23 cellular contexts compared by ENCODE assay signal in genomic region chr11:94018721-94019120, GRCh38. TPM values are rescaled to one million over a fixed set of nuclear protein-coding genes. Genes with fewer than 3 reads are reported as not detected.
DNase-seq lines count a peak whose midpoint lies in the region; ATAC-seq and TF ChIP-seq lines count a peak whose summit lies in the region.
"Had no signal": no experiment of that assay in that cellular context is flagged by ENCODE, and none has a peak within 500 bp of the region (broad histone marks: within the 10 kb centered on the region; RNA-seq: fewer than 3 reads in every experiment).

No MANE protein-coding gene starts in this region.

- TF ChIP-seq CTCF in mammary epithelial cell (conservative IDR thresholded peaks at IDR 0.05 in 1 of 2, IDR thresholded peaks at IDR 0.05 in 1 of 2; ENCODE audit: extremely low read depth in 1 of 2, insufficient read depth in 1 of 2, low read depth in 1 of 2, low read length in 2 of 2) (no peak), MCF 10A (IDR thresholded peaks at IDR 0.05; ENCODE audit: unreplicated experiment) (no peak), astrocyte of the spinal cord (IDR thresholded peaks at IDR 0.05; ENCODE audit: low read depth, low read length) (no peak), GM23338 (conservative IDR thresholded peaks at IDR 0.05; ENCODE audit: low read depth in 2 of 2) (no peak)
- no peak for TF ChIP-seq CTCF in CD4-positive, alpha-beta T cell (IDR thresholded peaks at IDR 0.05)

- dilution Hi-C loops in mammary epithelial cell (cut with HindIII; ENCODE audit: low sequenced_read_pairs): no loop called here

- peaks cover 11% of the 10 kb centered on the region for H3K4me1 Mint-ChIP-seq in MCF 10A (ENCODE audit: insufficient read depth, unreplicated experiment)
- no peaks in the 10 kb centered on the region for H3K4me1 Mint-ChIP-seq in CD4-positive, alpha-beta T cell (ENCODE audit: low read depth)
- peaks cover 6% of the 10 kb centered on the region; the same call in 2 of the 3 replicates for H3K4me1 Mint-ChIP-seq in GM23338
- H3K4me1 Mint-ChIP-seq: CD4-positive, alpha-beta memory T cell had no signal

- peaks cover 12% of the 10 kb centered on the region; the same call in 1 of the 2 replicates for H3K9me2 ChIP-seq in GM23338 (ENCODE audit: insufficient read depth)

- H3K79me2 ChIP-seq in mammary epithelial cell (ENCODE audit: insufficient read depth, low read length) (peaks cover 22% of the 10 kb centered on the region), GM23338 (replicated peaks; ENCODE audit: insufficient read depth) (no peaks in the 10 kb centered on the region)

- H3K4me1 ChIP-seq in mammary epithelial cell (ENCODE audit: insufficient read depth, low read length) (peaks cover 61% of the 10 kb centered on the region), GM23338 (ENCODE audit: insufficient read depth) (no peaks in the 10 kb centered on the region)
- H3K4me1 ChIP-seq in effector memory CD4-positive, alpha-beta T cell (ENCODE audit: control insufficient read depth, insufficient read depth, low read length, poor library complexity, severe bottlenecking): no peaks in the 10 kb centered on the region
- H3K4me1 ChIP-seq: A549 had no signal

- H3K9ac ChIP-seq in mammary epithelial cell (ENCODE audit: insufficient read depth, low read length): peak overlapping the region; percentile 45

- no peaks in the 10 kb centered on the region for H3K27me3 Mint-ChIP-seq in MCF 10A (ENCODE audit: insufficient read depth, unreplicated experiment)
- H3K27me3 Mint-ChIP-seq in CD4-positive, alpha-beta T cell: no peaks in the 10 kb centered on the region
- no peaks in the 10 kb centered on the region for H3K27me3 Mint-ChIP-seq in GM23338 (ENCODE audit: insufficient read depth, low read depth, poor library complexity)

- H3K27me3 ChIP-seq in mammary epithelial cell (ENCODE audit: insufficient read depth, low read length) (no peaks in the 10 kb centered on the region), GM23338 (ENCODE audit: insufficient read depth) (no peaks in the 10 kb centered on the region)
- no peaks in the 10 kb centered on the region for H3K27me3 ChIP-seq in CD4-positive, alpha-beta T cell (ENCODE audit: control insufficient read depth, insufficient read depth, low read length)
- H3K27me3 ChIP-seq in effector memory CD4-positive, alpha-beta T cell (replicated peaks; ENCODE audit: control insufficient read depth, insufficient read depth, low read length, poor library complexity, severe bottlenecking): no peaks in the 10 kb centered on the region

- intact Hi-C loops in mammary epithelial cell (cut with micrococcal nuclease) (no loop called here), MCF 10A (cut with micrococcal nuclease) (no loop called here), posterior vena cava (cut with DNase I) (no loop called here)
- intact Hi-C loops in CD4-positive, alpha-beta T cell (cut with DNase I, micrococcal nuclease): no loop called here

- H4K20me1 ChIP-seq in mammary epithelial cell (ENCODE audit: insufficient read depth, low read length) (no peaks in the 10 kb centered on the region), GM23338 (replicated peaks; ENCODE audit: insufficient read depth) (no peaks in the 10 kb centered on the region)

- H3K9me3 Mint-ChIP-seq in MCF 10A (ENCODE audit: unreplicated experiment) (no peaks in the 10 kb centered on the region), GM23338 (peaks cover 14% of the 10 kb centered on the region)
- no peaks in the 10 kb centered on the region for H3K9me3 Mint-ChIP-seq in CD4-positive, alpha-beta T cell

- no peak overlapping the region for H3K27ac Mint-ChIP-seq in MCF 10A (ENCODE audit: low read depth, unreplicated experiment)
- H3K27ac Mint-ChIP-seq in CD4-positive, alpha-beta T cell: no peak overlapping the region
- no peak overlapping the region for H3K27ac Mint-ChIP-seq in GM23338
- H3K27ac Mint-ChIP-seq: CD4-positive, alpha-beta memory T cell; HFFc6 had no signal

- BruUV-seq in mammary epithelial cell (replicated peaks; lab: Mats Ljungman, UMichigan): no TSS peak
- no TSS peak for BruUV-seq in MCF 10A (replicated peaks; lab: Mats Ljungman, UMichigan)

- H3F3A ChIP-seq in GM23338 (replicated peaks; ENCODE audit: low read depth): no peaks in the 10 kb centered on the region

- H3K27ac ChIP-seq in mammary epithelial cell (ENCODE audit: insufficient read depth, low read depth, low read length) (peak overlapping the region; percentile 85), epithelial cell of prostate (peak overlapping the region; percentile 78), GM23338 (ENCODE audit: low read depth) (no peak overlapping the region)
- H3K27ac ChIP-seq in CD4-positive, alpha-beta T cell (ENCODE audit: low read depth, low read length): no peak overlapping the region
- no peak overlapping the region for H3K27ac ChIP-seq in effector memory CD4-positive, alpha-beta T cell (ENCODE audit: insufficient read depth, low read length, poor library complexity, severe bottlenecking)
- H3K27ac ChIP-seq: 22Rv1, A549, C4-2B had no signal

- peaks cover 4% of the 10 kb centered on the region for H3K9me3 ChIP-seq in mammary epithelial cell (replicated peaks; ENCODE audit: insufficient read depth, low read length)
- H3K9me3 ChIP-seq in CD4-positive, alpha-beta T cell (ENCODE audit: control insufficient read depth, low read length): no peaks in the 10 kb centered on the region
- H3K9me3 ChIP-seq in effector memory CD4-positive, alpha-beta T cell (ENCODE audit: control insufficient read depth, low read length): no peaks in the 10 kb centered on the region
- H3K9me3 ChIP-seq: A549 had no signal

- POLR2A ChIA-PET in MCF 10A (lab: Yijun Ruan, JAX): interaction anchor here (0.9 to 1.3 kb wide), 2 partner anchors 76 to 474 kb away, joined by 3 read pairs; no protein-coding TSS in a partner anchor
- POLR2A ChIA-PET in CD4-positive, alpha-beta T cell (lab: Charles Lee): no interaction called here

- in situ Hi-C loops in mammary epithelial cell (cut with MboI; ENCODE audit: low sequenced_read_pairs in 2 of 2): no loop called here
- in situ Hi-C loops in astrocyte of the spinal cord (cut with HindIII; ENCODE audit: low sequenced_read_pairs): no loop called here

- DNase-seq in mammary epithelial cell (peak; percentile 66), MCF 10A (ENCODE audit: unreplicated experiment) (no peak), astrocyte of the spinal cord (ENCODE audit: low read depth, low spot score) (peak; percentile 27), epithelial cell of prostate (ENCODE audit: low read depth, low spot score) (no peak), GM23338 (ENCODE audit: low spot score) (no peak), posterior vena cava (ENCODE audit: low spot score) (no peak)
- no peak for DNase-seq in CD4-positive, alpha-beta T cell
- no peak for DNase-seq in effector memory CD4-positive, alpha-beta T cell
- DNase-seq: AML-193; CD4-positive, alpha-beta memory T cell; DMS153; DMS79; GF-D8; GOT3; H7; HFFc6 had no signal

- no peak for ATAC-seq in CD4-positive, alpha-beta T cell (ENCODE audit: poor library complexity)
- no peak for ATAC-seq in GM23338
- ATAC-seq: A549, HCT116, HepG2 had no signal

- H2AFZ ChIP-seq in mammary epithelial cell (ENCODE audit: low read depth, low read length) (no peak overlapping the region), GM23338 (no peak overlapping the region)

- no peak overlapping the region for H3K4me3 Mint-ChIP-seq in MCF 10A (ENCODE audit: unreplicated experiment)
- H3K4me3 Mint-ChIP-seq in CD4-positive, alpha-beta T cell: no peak overlapping the region
- H3K4me3 Mint-ChIP-seq in GM23338: no peak overlapping the region
- H3K4me3 Mint-ChIP-seq: CD4-positive, alpha-beta memory T cell; HFFc6 had no signal

- no peaks in the 10 kb centered on the region for H3K36me3 Mint-ChIP-seq in MCF 10A (ENCODE audit: insufficient read depth, unreplicated experiment)
- H3K36me3 Mint-ChIP-seq in CD4-positive, alpha-beta T cell (ENCODE audit: low read depth): no peaks in the 10 kb centered on the region
- H3K36me3 Mint-ChIP-seq in GM23338 (ENCODE audit: low read depth): no peaks in the 10 kb centered on the region
- H3K36me3 Mint-ChIP-seq: CD4-positive, alpha-beta memory T cell had no signal

- H3K4me3 ChIP-seq in mammary epithelial cell (replicated peaks in 1 of 3; ENCODE audit: insufficient read depth in 1 of 3, low read depth in 2 of 3, low read length in 3 of 3) (no peak overlapping the region), astrocyte of the spinal cord (ENCODE audit: low read depth, low read length) (no peak overlapping the region), GM23338 (no peak overlapping the region)
- no peak overlapping the region for H3K4me3 ChIP-seq in effector memory CD4-positive, alpha-beta T cell (ENCODE audit: insufficient read depth, low read depth, low read length, poor library complexity, severe bottlenecking)
- H3K4me3 ChIP-seq: A549 had no signal

- CTCF ChIA-PET in mammary epithelial cell (lab: Charles Lee; ENCODE audit: low non-redundant PET) (no interaction called here), MCF 10A (lab: Yijun Ruan, JAX) (no interaction called here)
- CTCF ChIA-PET in CD4-positive, alpha-beta T cell (lab: Charles Lee): no interaction called here

- WGBS in mammary epithelial cell (ENCODE audit: low coverage, missing lambda C conversion rate): 5% methylated on average over 4 of the region's 4 CpGs

- H3K36me3 ChIP-seq in mammary epithelial cell (ENCODE audit: insufficient read depth, low read length) (no peaks in the 10 kb centered on the region), GM23338 (ENCODE audit: insufficient read depth) (peaks cover 3% of the 10 kb centered on the region; the same call in 1 of the 2 replicates)
- no peaks in the 10 kb centered on the region for H3K36me3 ChIP-seq in effector memory CD4-positive, alpha-beta T cell (ENCODE audit: control insufficient read depth, insufficient read depth, low read length)

- H3K4me2 ChIP-seq in mammary epithelial cell (ENCODE audit: insufficient read depth, low read depth, low read length) (peak overlapping the region; percentile 21), GM23338 (no peak overlapping the region)
- H3K4me2 ChIP-seq: A549 had no signal

TF ChIP-seq in GM23338, 12 proteins besides CTCF, POLR2A, EP300 and RAD21 (continues in another document):
- TF ChIP-seq ZNF331 (CRISPR knock-in tag; IDR thresholded peaks at IDR 0.05; ENCODE audit: low read depth) (no peak), EZH2phosphoT487 (IDR thresholded peaks at IDR 0.05; ENCODE audit: unreplicated experiment) (no peak), NANOG (IDR thresholded peaks at IDR 0.05; ENCODE audit: borderline replicate concordance) (no peak)

RNA-seq across cellular contexts. Expression of gene HEPHL1, which starts 2.4 kb away (rescaled TPM):
- 10 to 100 TPM in 1 of 2 donors, 1 to 10 TPM in 1; 6.2 to 60.8 TPM for total RNA-seq in mammary epithelial cell
- 48.7 TPM for polyA plus RNA-seq in mammary epithelial cell
- 35.7 TPM for polyA minus RNA-seq in mammary epithelial cell
- total RNA-seq in MCF 10A (2022): not detected in 2 replicates
- not detected for total RNA-seq in CD4-positive, alpha-beta T cell
- 0.04 and 0.07 TPM in 2 replicates for total RNA-seq in GM23338 (2014; rRNA removed; shearing (Covaris generic))
- polyA plus RNA-seq in GM23338 (2016; fragmentation: Nextera tagmentation; extraction: Ambion mirVana): 0.17 and 0.21 TPM in 2 replicates
- not detected for total RNA-seq in posterior vena cava
- total RNA-seq: CD4-positive, alpha-beta memory T cell; Daoy; H7; HFFc6 had no signal
- polyA plus RNA-seq: A549; BJ; CD4-positive, alpha-beta memory T cell had no signal

Comparison
In these comparisons a context has a peak if more than half of its experiments do, and no peak if none do; other contexts are left out.
1. DNase-seq: peak in mammary epithelial cell (single experiment) and astrocyte of the spinal cord (single experiment); none in MCF 10A (single experiment), epithelial cell of prostate (single experiment), CD4-positive, alpha-beta T cell (0 of 10), effector memory CD4-positive, alpha-beta T cell (0 of 3), GM23338 (single experiment) and posterior vena cava (single experiment).
2. H3K27ac ChIP-seq: peak in mammary epithelial cell (single experiment) and epithelial cell of prostate (single experiment); none in CD4-positive, alpha-beta T cell (single experiment), effector memory CD4-positive, alpha-beta T cell (single experiment) and GM23338 (single experiment).